Comparison of ENCODE assay signal across 2 cellular contexts in the genomic region with DNA sequence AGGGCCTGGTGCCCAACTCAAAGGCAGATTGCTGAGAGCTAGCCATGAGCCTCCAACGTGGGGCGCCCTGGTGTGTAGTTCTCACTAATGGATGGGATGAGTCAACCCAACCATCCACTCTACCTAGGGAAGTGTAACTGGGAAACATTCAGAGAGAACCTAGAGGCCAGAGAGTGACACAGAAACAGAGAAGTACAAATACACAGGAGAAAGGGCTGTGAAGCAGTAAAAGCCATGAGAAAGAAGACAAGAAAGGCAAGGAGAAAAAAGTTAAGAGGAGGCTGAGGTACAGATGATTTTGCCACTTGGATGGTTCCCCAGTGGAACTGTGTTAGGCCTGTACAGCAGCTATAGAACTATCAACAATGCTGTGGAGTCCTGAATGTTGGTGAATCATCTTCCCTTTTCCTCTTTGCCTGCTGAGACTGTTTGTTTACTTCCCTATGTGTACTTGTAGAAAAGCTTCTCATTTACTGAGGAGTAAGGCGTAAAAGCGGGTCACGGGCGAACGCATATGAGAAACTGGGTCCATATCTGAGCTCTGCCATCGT.
TF ChIP-seq lines count a peak whose summit lies in the region.

No MANE protein-coding gene starts in this region.

TF ChIP-seq in SK-N-SH treated with all-trans-retinoic acid at 6 μM for 48 hours, 23 proteins besides CTCF, POLR2A, EP300 and RAD21 (continued from another document):
- TF ChIP-seq POU6F1 (CRISPR knock-in tag; IDR thresholded peaks at IDR 0.05; ENCODE audit: borderline replicate concordance, low read depth): no peak
- no peak for TF ChIP-seq ARNTL (CRISPR knock-in tag; IDR thresholded peaks at IDR 0.05; ENCODE audit: borderline replicate concordance, low read depth)
- no peak for TF ChIP-seq SNAI2 (CRISPR knock-in tag; IDR thresholded peaks at IDR 0.05)
- TF ChIP-seq TCF4 (CRISPR knock-in tag; IDR thresholded peaks at IDR 0.05; ENCODE audit: borderline replicate concordance): no peak
- no peak for TF ChIP-seq TOX (CRISPR knock-in tag; IDR thresholded peaks at IDR 0.05; ENCODE audit: borderline replicate concordance)
- no peak for TF ChIP-seq ESRRG (CRISPR knock-in tag; IDR thresholded peaks at IDR 0.05)
TF ChIP-seq in SK-N-SH treated with all-trans-retinoic acid at 6 μM for 48 hours: peak in this region for 0.

TF ChIP-seq in SK-N-SH, 30 proteins besides CTCF, POLR2A, EP300 and RAD21 (continued from another document):
- no peak for TF ChIP-seq REST (IDR thresholded peaks at IDR 0.05; ENCODE audit: low read depth, low read length)
- TF ChIP-seq MXI1 (IDR thresholded peaks at IDR 0.05; ENCODE audit: low read depth, low read length): no peak
- TF ChIP-seq USF1 (IDR thresholded peaks at IDR 0.05; ENCODE audit: borderline replicate concordance, low read depth): no peak
- TF ChIP-seq FOSL2 (IDR thresholded peaks at IDR 0.05; ENCODE audit: borderline replicate concordance, low read depth): no peak
- TF ChIP-seq SMC3 (IDR thresholded peaks at IDR 0.05; ENCODE audit: low read depth, low read length): no peak
- no peak for TF ChIP-seq SIN3A (IDR thresholded peaks at IDR 0.05; ENCODE audit: borderline replicate concordance, low read depth, low read length)
- TF ChIP-seq ELF1 (IDR thresholded peaks at IDR 0.05): no peak
